In the genomic region with DNA sequence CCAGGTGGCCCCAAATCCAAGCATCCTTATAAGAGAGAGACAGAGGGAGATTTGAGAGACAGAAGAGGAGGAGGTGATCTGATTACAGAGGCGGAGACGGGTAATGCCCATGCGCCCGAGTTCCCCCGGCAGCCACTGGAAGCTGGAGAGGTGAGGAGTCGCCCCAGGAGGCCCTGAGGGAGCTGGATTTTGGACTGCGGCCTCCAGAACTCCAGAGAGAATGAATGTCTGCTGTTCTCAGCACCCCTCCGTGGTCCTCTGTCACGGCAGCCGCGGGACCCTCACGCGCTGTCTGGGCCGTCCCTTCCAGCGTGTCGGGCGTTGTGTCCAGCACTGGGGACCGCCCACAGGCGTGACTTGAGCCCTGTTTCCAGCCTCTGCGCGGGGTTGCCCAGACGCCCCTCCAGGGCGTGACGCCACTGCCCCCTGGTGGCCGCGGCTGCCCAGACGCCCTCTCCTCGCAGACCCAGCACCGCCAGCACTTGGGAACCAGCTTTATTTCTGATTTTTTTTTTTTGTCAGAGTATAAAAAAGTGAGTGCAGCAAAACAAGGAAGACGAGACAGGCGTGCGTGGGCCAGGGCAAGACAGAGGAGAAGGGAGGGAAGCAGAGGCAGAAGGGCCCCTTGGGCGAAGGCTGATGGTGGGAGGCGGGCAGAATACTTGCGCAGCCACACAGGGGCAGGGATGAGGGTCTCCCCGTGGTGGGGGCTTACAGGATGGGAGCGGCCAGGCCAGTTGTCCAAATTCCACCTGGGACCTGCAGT, we compare ENCODE assay signal across 8 cellular contexts. TPM values are rescaled to one million over a fixed set of nuclear protein-coding genes. Genes with fewer than 3 reads are reported as not detected.
DNase-seq lines count a peak whose midpoint lies in the region; ATAC-seq and TF ChIP-seq lines count a peak whose summit lies in the region.

No MANE protein-coding gene starts in this region.

- no peaks in the 10 kb centered on the region for H3K9me3 Mint-ChIP-seq in T-cell

- H3K36me3 Mint-ChIP-seq in T-cell = peaks cover 8% of the 10 kb centered on the region

- peaks cover 0 to 9% (median 0%) of the 10 kb centered on the region in 9 donors for H3K36me3 ChIP-seq in heart right ventricle
- H3K36me3 ChIP-seq in vagina = no peaks in the 10 kb centered on the region

- H3K9me3 ChIP-seq in heart right ventricle = no peaks in the 10 kb centered on the region
- H3K9me3 ChIP-seq in vagina = no peaks in the 10 kb centered on the region

- peak; percentile 97 to 100 (median 99) for TF ChIP-seq CTCF in heart right ventricle (IDR thresholded peaks at IDR 0.05)
- TF ChIP-seq CTCF in vagina (IDR thresholded peaks at IDR 0.05) = peak; percentile 93 to 97 (median 95)

- intact Hi-C loops in heart right ventricle (cut with DNase I) (loop anchor here (1.0 to 10.0 kb wide), 11 partner anchors 62 to 437 kb away; a partner anchor contains a TSS), posterior cingulate gyrus (cut with DNase I) (loop anchor here (1.0 to 5.0 kb wide), 3 partner anchors 187 to 478 kb away; no protein-coding TSS in a partner anchor), vagina (cut with DNase I) (loop anchor here (2.0 kb wide), 1 partner anchor 437 kb away; a partner anchor contains a TSS)

- no peaks in the 10 kb centered on the region for H3K27me3 ChIP-seq in heart right ventricle
- no peaks in the 10 kb centered on the region for H3K27me3 ChIP-seq in vagina

- POLR2A ChIA-PET in T-cell (lab: Charles Lee) = no interaction called here

- H3K27ac ChIP-seq in heart right ventricle (peak overlapping the region in 6 of 10 donors; percentile 29 to 67 (median 55)), vagina (peak overlapping the region; percentile 49)

- CTCF ChIA-PET in T-cell (lab: Charles Lee) = interaction anchor here (0.5 to 0.9 kb wide), 3 partner anchors 59 to 87 kb away, joined by 3 to 4 read pairs (median 3); no protein-coding TSS in a partner anchor

- peak overlapping the region; percentile 78 to 81 for H3K27ac Mint-ChIP-seq in T-cell

- ATAC-seq in T-cell (replicated peaks in 1 of 4) (peak; percentile 23 to 63 (median 42)), heart right ventricle (peak; percentile 77 to 90 (median 87))

- peak; percentile 75 to 77 for DNase-seq in NCI-H187 (lab: John Stamatoyannopoulos, UW)
- DNase-seq in NCI-H187 treated with DMSO at 0.1 percent for 48 hours (lab: John Stamatoyannopoulos, UW) = no peak
- DNase-seq in NCI-H1092 (lab: John Stamatoyannopoulos, UW) = peak; percentile 67
- peak in 33 of 34 experiments; percentile 48 to 85 (median 66) for DNase-seq in T-cell
- DNase-seq in amygdala (lab: John Stamatoyannopoulos, UW) = peak in 54 of 56 donors; percentile 29 to 90 (median 70)
- peak; percentile 88 to 92 for DNase-seq in heart right ventricle
- peak; percentile 66 to 98 (median 88) for DNase-seq in posterior cingulate gyrus
- DNase-seq in vagina (ENCODE audit: extremely low spot score in 2 of 2) = peak in 1 of 2 donors; percentile 83

- no peaks in the 10 kb centered on the region for H3K27me3 Mint-ChIP-seq in T-cell

- WGBS in heart right ventricle, 2 donors = 10 to 12% methylated on average over 37 of the region's 37 CpGs

- TF ChIP-seq POLR2A in vagina (IDR thresholded peaks at IDR 0.05) = no peak

- peak overlapping the region in 1 of 3 donors; percentile 9 for H3K4me3 Mint-ChIP-seq in T-cell

- H3K4me1 ChIP-seq in heart right ventricle (peaks cover 11 to 51% (median 45%) of the 10 kb centered on the region in 9 donors), vagina (peaks cover 42% of the 10 kb centered on the region)

- peaks cover 37 to 52% (median 51%) of the 10 kb centered on the region in 3 donors for H3K4me1 Mint-ChIP-seq in T-cell

- H3K4me3 ChIP-seq in heart right ventricle (peak overlapping the region in 8 of 10 donors; percentile 23 to 45 (median 34)), vagina (peak overlapping the region in 1 of 2 donors; percentile 29)

RNA-seq across cellular contexts. Expression of a gene that starts 4.1 kb away (rescaled TPM):
- total RNA-seq in T-cell = 10 to 100 TPM; 22.7 to 26.3 (median 25.1) TPM
- 10 to 100 TPM; 11.1 to 14.8 (median 13.7) TPM for total RNA-seq in heart right ventricle
- polyA plus RNA-seq in heart right ventricle = 10 to 100 TPM in 1 of 2 donors, 1 to 10 TPM in 1; 4.6 to 11.8 TPM
- 10.3 TPM for total RNA-seq in vagina

RNA-seq across cellular contexts. Expression of a gene that starts 5.6 kb away (rescaled TPM):
- 10 to 100 TPM; 16.1 to 30.8 (median 17.7) TPM for total RNA-seq in T-cell
- total RNA-seq in heart right ventricle = 1 to 10 TPM; 3.4 to 8.4 (median 4.0) TPM
- 1 to 10 TPM; 3.9 to 8.8 TPM for polyA plus RNA-seq in heart right ventricle
- 11.8 TPM for total RNA-seq in vagina

RNA-seq across cellular contexts. Expression of a gene that starts 7.1 kb away (rescaled TPM):
- 100 to 1,000 TPM in 1 of 5 donors, 10 to 100 TPM in 4; 59.8 to 106 (median 83.5) TPM for total RNA-seq in T-cell
- 10 to 100 TPM; 43.8 to 53.6 (median 48.1) TPM for total RNA-seq in heart right ventricle
- polyA plus RNA-seq in heart right ventricle = 10 to 100 TPM; 27.8 to 48.4 TPM
- 50.6 TPM for total RNA-seq in vagina

RNA-seq across cellular contexts. Expression of a gene that starts 17.6 kb away (rescaled TPM):
- total RNA-seq in T-cell (10 to 100 TPM; 40.6 to 72.3 (median 67.0) TPM), heart right ventricle (10 to 100 TPM; 27.3 to 70.4 (median 39.0) TPM), vagina (50.1 TPM)
- 100 to 1,000 TPM in 1 of 2 donors, 10 to 100 TPM in 1; 36.3 to 130 TPM for polyA plus RNA-seq in heart right ventricle
